In the genomic region with DNA sequence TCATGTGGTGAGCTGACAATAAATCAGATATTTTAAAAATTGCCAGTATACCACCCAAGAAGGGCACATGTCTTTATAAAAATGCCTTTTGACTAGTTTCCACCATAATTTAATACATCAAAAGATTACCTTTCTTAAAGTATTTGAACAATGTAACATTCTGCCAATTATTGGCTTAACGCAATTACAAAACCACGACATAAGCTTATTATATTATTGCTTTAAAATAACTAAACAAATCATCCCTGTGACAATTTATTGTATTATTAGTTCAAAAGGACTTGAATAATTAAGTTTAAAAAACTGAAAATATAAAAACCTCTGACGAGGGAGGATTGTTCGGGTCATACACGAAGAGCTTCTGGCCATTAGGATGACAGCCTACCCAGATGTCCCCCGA, we compare ENCODE assay signal across 9 cellular contexts. TPM values are rescaled to one million over a fixed set of nuclear protein-coding genes. Genes with fewer than 3 reads are reported as not detected.
"Had no signal": no experiment of that assay in that cellular context is flagged by ENCODE, and none has a peak within 500 bp of the region (broad histone marks: within the 10 kb centered on the region; RNA-seq: fewer than 3 reads in every experiment).

No MANE protein-coding gene starts in this region.

- DNase-seq: GDM1, GF-D8 had no signal

- FAIRE-seq: G401.6, GM12878, GM12891, GM12892, GM18507, GM19239 had no signal

- ATAC-seq: GM12878 had no signal

- H3K4me3 ChIP-seq: GM12878 had no signal

RNA-seq across cellular contexts. Expression of a gene that starts 9.6 kb away (rescaled TPM):
- total RNA-seq: G401 had no signal
